Comparison of ENCODE assay signal across 1 cellular context in the genomic region with DNA sequence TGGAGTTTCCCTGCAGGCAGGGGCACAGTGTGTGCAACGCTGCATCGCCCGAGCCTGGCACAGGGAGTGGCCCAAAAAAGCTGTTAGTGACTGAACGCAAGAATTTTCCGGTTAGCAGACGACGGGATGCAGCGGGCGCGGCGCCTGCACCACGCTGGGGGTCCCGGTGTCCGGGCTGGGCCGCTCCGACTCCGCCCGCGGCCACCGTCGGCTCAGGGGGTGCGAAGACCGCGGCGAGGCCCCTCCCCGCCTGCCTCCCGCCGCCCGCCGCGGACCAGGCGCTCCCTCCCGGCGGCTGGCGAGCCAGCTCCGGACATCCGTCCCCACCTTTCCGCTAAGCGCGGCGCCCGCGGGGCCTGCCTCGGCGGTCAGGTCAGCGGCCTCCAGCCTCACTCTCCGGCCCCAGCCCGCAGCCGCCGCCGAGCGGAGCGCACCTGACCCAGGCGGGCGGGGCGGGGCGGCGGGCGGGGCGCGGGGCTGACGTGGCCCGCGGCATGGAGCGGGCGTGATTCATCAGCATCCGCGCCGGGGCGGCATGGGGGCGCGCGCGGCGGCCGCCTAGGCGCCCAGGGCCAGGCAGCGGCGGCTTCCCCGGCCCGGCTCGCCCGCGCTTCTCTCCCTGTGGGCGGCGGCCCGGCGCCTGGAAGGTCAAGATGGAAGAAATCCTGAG.
TF ChIP-seq lines count a peak whose summit lies in the region.

A gene with protein sequence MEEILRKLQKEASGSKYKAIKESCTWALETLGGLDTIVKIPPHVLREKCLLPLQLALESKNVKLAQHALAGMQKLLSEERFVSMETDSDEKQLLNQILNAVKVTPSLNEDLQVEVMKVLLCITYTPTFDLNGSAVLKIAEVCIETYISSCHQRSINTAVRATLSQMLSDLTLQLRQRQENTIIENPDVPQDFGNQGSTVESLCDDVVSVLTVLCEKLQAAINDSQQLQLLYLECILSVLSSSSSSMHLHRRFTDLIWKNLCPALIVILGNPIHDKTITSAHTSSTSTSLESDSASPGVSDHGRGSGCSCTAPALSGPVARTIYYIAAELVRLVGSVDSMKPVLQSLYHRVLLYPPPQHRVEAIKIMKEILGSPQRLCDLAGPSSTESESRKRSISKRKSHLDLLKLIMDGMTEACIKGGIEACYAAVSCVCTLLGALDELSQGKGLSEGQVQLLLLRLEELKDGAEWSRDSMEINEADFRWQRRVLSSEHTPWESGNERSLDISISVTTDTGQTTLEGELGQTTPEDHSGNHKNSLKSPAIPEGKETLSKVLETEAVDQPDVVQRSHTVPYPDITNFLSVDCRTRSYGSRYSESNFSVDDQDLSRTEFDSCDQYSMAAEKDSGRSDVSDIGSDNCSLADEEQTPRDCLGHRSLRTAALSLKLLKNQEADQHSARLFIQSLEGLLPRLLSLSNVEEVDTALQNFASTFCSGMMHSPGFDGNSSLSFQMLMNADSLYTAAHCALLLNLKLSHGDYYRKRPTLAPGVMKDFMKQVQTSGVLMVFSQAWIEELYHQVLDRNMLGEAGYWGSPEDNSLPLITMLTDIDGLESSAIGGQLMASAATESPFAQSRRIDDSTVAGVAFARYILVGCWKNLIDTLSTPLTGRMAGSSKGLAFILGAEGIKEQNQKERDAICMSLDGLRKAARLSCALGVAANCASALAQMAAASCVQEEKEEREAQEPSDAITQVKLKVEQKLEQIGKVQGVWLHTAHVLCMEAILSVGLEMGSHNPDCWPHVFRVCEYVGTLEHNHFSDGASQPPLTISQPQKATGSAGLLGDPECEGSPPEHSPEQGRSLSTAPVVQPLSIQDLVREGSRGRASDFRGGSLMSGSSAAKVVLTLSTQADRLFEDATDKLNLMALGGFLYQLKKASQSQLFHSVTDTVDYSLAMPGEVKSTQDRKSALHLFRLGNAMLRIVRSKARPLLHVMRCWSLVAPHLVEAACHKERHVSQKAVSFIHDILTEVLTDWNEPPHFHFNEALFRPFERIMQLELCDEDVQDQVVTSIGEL (N-terminal part only) (plus strand): TSS at position 506 of the 670 bp plus-strand sequence. CDS start 148 bp downstream, at position 654.

TF ChIP-seq in HepG2, 621 proteins besides CTCF, POLR2A, EP300 and RAD21 (continued from another document and continues in another):
- TF ChIP-seq MAZ (IDR thresholded peaks at IDR 0.05; ENCODE audit: borderline replicate concordance, low read depth, low read length) (no peak), MAZ (CRISPR knock-in tag; IDR thresholded peaks at IDR 0.05; ENCODE audit: low read depth) (no peak; the same call in 1 of the 2 replicates), AKAP8 (CRISPR knock-in tag; IDR thresholded peaks at IDR 0.05) (peak; percentile 38; the same call in 1 of the 2 replicates), HNF1B (CRISPR knock-in tag; IDR thresholded peaks at IDR 0.05) (no peak), SRY (CRISPR knock-in tag; IDR thresholded peaks at IDR 0.05) (peak; percentile 58; the same call in 1 of the 2 replicates), DNMT1 (CRISPR knock-in tag; IDR thresholded peaks at IDR 0.05) (no peak), LCORL (IDR thresholded peaks at IDR 0.05) (no peak), LCORL (CRISPR knock-in tag; IDR thresholded peaks at IDR 0.05) (no peak), KDM1A (CRISPR knock-in tag; IDR thresholded peaks at IDR 0.05) (no peak), E2F5 (CRISPR knock-in tag; conservative IDR thresholded peaks at IDR 0.05) (0 out of 2 replicates have a peak, but pooled peaks have one; percentile 34), ZNF224 (CRISPR knock-in tag; IDR thresholded peaks at IDR 0.05) (no peak), HOXD1 (CRISPR knock-in tag; IDR thresholded peaks at IDR 0.05) (0 out of 2 replicates have a peak, but pooled peaks have one; percentile 2), HNRNPLL (IDR thresholded peaks at IDR 0.05; ENCODE audit: low read depth, low read length, poor library complexity, severe bottlenecking) (peak; percentile 15), ZNF124 (CRISPR knock-in tag; IDR thresholded peaks at IDR 0.05) (0 out of 2 replicates have a peak, but pooled peaks have one; percentile 10), ZNF496 (CRISPR knock-in tag; IDR thresholded peaks at IDR 0.05; ENCODE audit: insufficient replicate concordance) (no peak), GMEB2 (CRISPR knock-in tag; IDR thresholded peaks at IDR 0.05; ENCODE audit: low read depth) (no peak), ZNF746 (CRISPR knock-in tag; IDR thresholded peaks at IDR 0.05) (no peak; the same call in 1 of the 2 replicates), SMYD3 (CRISPR knock-in tag; IDR thresholded peaks at IDR 0.05) (no peak), SCMH1 (CRISPR knock-in tag; IDR thresholded peaks at IDR 0.05; ENCODE audit: borderline replicate concordance) (no peak), RXRA (CRISPR knock-in tag; IDR thresholded peaks at IDR 0.05) (no peak), NFE2L2 (IDR thresholded peaks at IDR 0.05; ENCODE audit: low read length) (no peak), NR2F6 (IDR thresholded peaks at IDR 0.05) (no peak), NR2F6 (CRISPR knock-in tag; IDR thresholded peaks at IDR 0.05) (no peak), IKZF1 (IDR thresholded peaks at IDR 0.05) (no peak), DMAP1 (CRISPR knock-in tag; IDR thresholded peaks at IDR 0.05) (no peak), CENPT (CRISPR knock-in tag; IDR thresholded peaks at IDR 0.05; ENCODE audit: low read depth) (0 out of 2 replicates have a peak, but pooled peaks have one; percentile 43), ZNF674 (CRISPR knock-in tag; IDR thresholded peaks at IDR 0.05; ENCODE audit: low read depth) (no peak), ZNF557 (CRISPR knock-in tag; IDR thresholded peaks at IDR 0.05) (no peak), NPAS2 (CRISPR knock-in tag; IDR thresholded peaks at IDR 0.05; ENCODE audit: borderline replicate concordance) (no peak), FOSL2 (CRISPR knock-in tag; IDR thresholded peaks at IDR 0.05) (no peak), PATZ1 (CRISPR knock-in tag; IDR thresholded peaks at IDR 0.05) (no peak; the same call in 1 of the 2 replicates), IKZF4 (CRISPR knock-in tag; IDR thresholded peaks at IDR 0.05; ENCODE audit: borderline replicate concordance, low read depth, not compliant biosample characterization) (peak; percentile 10), ZFP36L1 (CRISPR knock-in tag; IDR thresholded peaks at IDR 0.05) (no peak; the same call in 1 of the 2 replicates), ZC3H13 (CRISPR knock-in tag; IDR thresholded peaks at IDR 0.05) (no peak), POLR2AphosphoS5 (IDR thresholded peaks at IDR 0.05; ENCODE audit: low read depth, low read length) (no peak; the same call in 1 of the 2 replicates), ZBTB7A (CRISPR knock-in tag; IDR thresholded peaks at IDR 0.05) (no peak), ZNF768 (CRISPR knock-in tag; IDR thresholded peaks at IDR 0.05) (0 out of 2 replicates have a peak, but pooled peaks have one; percentile 17), HMG20A (CRISPR knock-in tag; IDR thresholded peaks at IDR 0.05; ENCODE audit: borderline replicate concordance) (no peak), CEBPG (CRISPR knock-in tag; IDR thresholded peaks at IDR 0.05) (no peak), SP140L (CRISPR knock-in tag; IDR thresholded peaks at IDR 0.05; ENCODE audit: borderline replicate concordance) (no peak), PITX1 (CRISPR knock-in tag; IDR thresholded peaks at IDR 0.05) (no peak), SNAI1 (CRISPR knock-in tag; IDR thresholded peaks at IDR 0.05; ENCODE audit: borderline replicate concordance) (no peak; the same call in 1 of the 2 replicates), ZNF790 (CRISPR knock-in tag; IDR thresholded peaks at IDR 0.05; ENCODE audit: borderline replicate concordance) (no peak; the same call in 1 of the 2 replicates)
- TF ChIP-seq, protein P1, sequence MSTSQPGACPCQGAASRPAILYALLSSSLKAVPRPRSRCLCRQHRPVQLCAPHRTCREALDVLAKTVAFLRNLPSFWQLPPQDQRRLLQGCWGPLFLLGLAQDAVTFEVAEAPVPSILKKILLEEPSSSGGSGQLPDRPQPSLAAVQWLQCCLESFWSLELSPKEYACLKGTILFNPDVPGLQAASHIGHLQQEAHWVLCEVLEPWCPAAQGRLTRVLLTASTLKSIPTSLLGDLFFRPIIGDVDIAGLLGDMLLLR (CRISPR knock-in tag; IDR thresholded peaks at IDR 0.05): no peak; the same call in 1 of the 2 replicates
- TF ChIP-seq, protein P2, sequence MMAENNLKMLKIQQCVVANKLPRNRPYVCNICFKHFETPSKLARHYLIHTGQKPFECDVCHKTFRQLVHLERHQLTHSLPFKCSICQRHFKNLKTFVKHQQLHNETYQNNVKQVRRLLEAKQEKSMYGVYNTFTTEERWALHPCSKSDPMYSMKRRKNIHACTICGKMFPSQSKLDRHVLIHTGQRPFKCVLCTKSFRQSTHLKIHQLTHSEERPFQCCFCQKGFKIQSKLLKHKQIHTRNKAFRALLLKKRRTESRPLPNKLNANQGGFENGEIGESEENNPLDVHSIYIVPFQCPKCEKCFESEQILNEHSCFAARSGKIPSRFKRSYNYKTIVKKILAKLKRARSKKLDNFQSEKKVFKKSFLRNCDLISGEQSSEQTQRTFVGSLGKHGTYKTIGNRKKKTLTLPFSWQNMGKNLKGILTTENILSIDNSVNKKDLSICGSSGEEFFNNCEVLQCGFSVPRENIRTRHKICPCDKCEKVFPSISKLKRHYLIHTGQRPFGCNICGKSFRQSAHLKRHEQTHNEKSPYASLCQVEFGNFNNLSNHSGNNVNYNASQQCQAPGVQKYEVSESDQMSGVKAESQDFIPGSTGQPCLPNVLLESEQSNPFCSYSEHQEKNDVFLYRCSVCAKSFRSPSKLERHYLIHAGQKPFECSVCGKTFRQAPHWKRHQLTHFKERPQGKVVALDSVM (CRISPR knock-in tag; IDR thresholded peaks at IDR 0.05): peak; percentile 88
- TF ChIP-seq, protein P3, sequence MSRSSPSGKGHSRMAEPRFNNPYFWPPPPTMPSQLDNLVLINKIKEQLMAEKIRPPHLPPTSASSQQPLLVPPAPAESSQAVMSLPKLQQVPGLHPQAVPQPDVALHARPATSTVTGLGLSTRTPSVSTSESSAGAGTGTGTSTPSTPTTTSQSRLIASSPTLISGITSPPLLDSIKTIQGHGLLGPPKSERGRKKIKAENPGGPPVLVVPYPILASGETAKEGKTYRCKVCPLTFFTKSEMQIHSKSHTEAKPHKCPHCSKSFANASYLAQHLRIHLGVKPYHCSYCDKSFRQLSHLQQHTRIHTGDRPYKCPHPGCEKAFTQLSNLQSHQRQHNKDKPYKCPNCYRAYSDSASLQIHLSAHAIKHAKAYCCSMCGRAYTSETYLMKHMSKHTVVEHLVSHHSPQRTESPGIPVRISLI (CRISPR knock-in tag; IDR thresholded peaks at IDR 0.05; ENCODE audit: borderline replicate concordance): no peak
- TF ChIP-seq, protein P4, sequence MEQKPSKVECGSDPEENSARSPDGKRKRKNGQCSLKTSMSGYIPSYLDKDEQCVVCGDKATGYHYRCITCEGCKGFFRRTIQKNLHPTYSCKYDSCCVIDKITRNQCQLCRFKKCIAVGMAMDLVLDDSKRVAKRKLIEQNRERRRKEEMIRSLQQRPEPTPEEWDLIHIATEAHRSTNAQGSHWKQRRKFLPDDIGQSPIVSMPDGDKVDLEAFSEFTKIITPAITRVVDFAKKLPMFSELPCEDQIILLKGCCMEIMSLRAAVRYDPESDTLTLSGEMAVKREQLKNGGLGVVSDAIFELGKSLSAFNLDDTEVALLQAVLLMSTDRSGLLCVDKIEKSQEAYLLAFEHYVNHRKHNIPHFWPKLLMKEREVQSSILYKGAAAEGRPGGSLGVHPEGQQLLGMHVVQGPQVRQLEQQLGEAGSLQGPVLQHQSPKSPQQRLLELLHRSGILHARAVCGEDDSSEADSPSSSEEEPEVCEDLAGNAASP (CRISPR knock-in tag; IDR thresholded peaks at IDR 0.05; ENCODE audit: borderline replicate concordance): 0 out of 2 replicates have a peak, but pooled peaks have one; percentile 27
- TF ChIP-seq, protein P5, sequence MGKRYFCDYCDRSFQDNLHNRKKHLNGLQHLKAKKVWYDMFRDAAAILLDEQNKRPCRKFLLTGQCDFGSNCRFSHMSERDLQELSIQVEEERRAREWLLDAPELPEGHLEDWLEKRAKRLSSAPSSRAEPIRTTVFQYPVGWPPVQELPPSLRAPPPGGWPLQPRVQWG (CRISPR knock-in tag; IDR thresholded peaks at IDR 0.05; ENCODE audit: borderline replicate concordance, low read depth): no peak
